11 cellular contexts compared by ENCODE assay signal in genomic region chr11:114243461-114244372, GRCh38. TPM values are rescaled to one million over a fixed set of nuclear protein-coding genes. Genes with fewer than 3 reads are reported as not detected.
DNase-seq lines count a peak whose midpoint lies in the region; ATAC-seq and TF ChIP-seq lines count a peak whose summit lies in the region.
"Had no signal": no experiment of that assay in that cellular context is flagged by ENCODE, and none has a peak within 500 bp of the region (broad histone marks: within the 10 kb centered on the region; RNA-seq: fewer than 3 reads in every experiment).

No MANE protein-coding gene starts in this region.

- ATAC-seq in heart left ventricle (peak; percentile 61 to 91 (median 72)), sciatic nerve (peak; percentile 66), GM21619 (IDR thresholded peaks at IDR 0.05; ENCODE audit: unreplicated experiment) (no peak)

- intact Hi-C loops in heart left ventricle (cut with DNase I): loop anchor here in 3 of 10 donors (5.0 to 10.0 kb wide), 3 partner anchors 41 to 49 kb away; no protein-coding TSS in a partner anchor
- intact Hi-C loops in sciatic nerve (cut with DNase I): no loop called here

- no peak overlapping the region for H3K4me3 ChIP-seq in heart left ventricle
- H3K4me3 ChIP-seq: SK-N-MC, vagina had no signal

- no peaks in the 10 kb centered on the region for H3K27me3 ChIP-seq in heart left ventricle
- H3K27me3 ChIP-seq: vagina had no signal

- no peak for TF ChIP-seq POLR2A in heart left ventricle (IDR thresholded peaks at IDR 0.05)

- peaks cover 0 to 58% (median 30%) of the 10 kb centered on the region in 12 donors for H3K4me1 ChIP-seq in heart left ventricle

- peak overlapping the region in 10 of 12 donors; percentile 44 to 87 (median 64) for H3K27ac ChIP-seq in heart left ventricle
- H3K27ac ChIP-seq: SK-N-MC, vagina had no signal

- WGBS in heart left ventricle, 4 donors: 42 to 48% (median 47%) methylated on average over 10 to 14 of the region's 14 CpGs

- peaks cover 0 to 84% (median 54%) of the 10 kb centered on the region in 9 donors for H3K36me3 ChIP-seq in heart left ventricle

- DNase-seq in NCI-H146 (lab: John Stamatoyannopoulos, UW) (peak; percentile 84), NCI-H82 treated with DMSO at 0.1 percent for 48 hours (lab: John Stamatoyannopoulos, UW; ENCODE audit: unreplicated experiment) (peak; percentile 94), heart left ventricle (peak in 4 of 5 donors; percentile 66 to 79 (median 73)), sciatic nerve (ENCODE audit: low spot score) (no peak), HK-2 (ENCODE audit: unreplicated experiment) (no peak), MV-4-11 (lab: John Stamatoyannopoulos, UW) (no peak)
- DNase-seq: activated CD4-positive, alpha-beta T cell treated with anti-CD3 and anti-CD28 coated beads for 1 hour had no signal

- no peak for TF ChIP-seq CTCF in heart left ventricle (IDR thresholded peaks at IDR 0.05)

- H3K9me3 ChIP-seq in heart left ventricle: no peaks in the 10 kb centered on the region
- H3K9me3 ChIP-seq: vagina had no signal

RNA-seq across cellular contexts. Expression of gene NNMT, which starts 52.5 kb away (rescaled TPM):
- total RNA-seq in heart left ventricle (100 to 1,000 TPM in 1 of 9 donors, 10 to 100 TPM in 8; 12.4 to 146 (median 27.4) TPM), sciatic nerve (322 TPM)
- 10 to 100 TPM; 27.9 to 76.3 TPM for polyA plus RNA-seq in heart left ventricle
- total RNA-seq: activated T-helper 2 cell treated with anti-CD3 and anti-CD28 coated beads, Interferon-gamma antibody, Interleukin-2, Interleukin-4, amounts not matched to agents 10 μg/mL and 5 μg/mL and 100 μg/mL, durations not matched to agents 14 hours and 24 hours and 36 hours had no signal

Comparison
In these comparisons a context has a peak if more than half of its experiments do, and no peak if none do; other contexts are left out.
1. DNase-seq: peak in NCI-H146 (single experiment), NCI-H82 treated with DMSO at 0.1 percent for 48 hours (single experiment) and heart left ventricle (4 of 5); none in sciatic nerve (single experiment), HK-2 (single experiment) and MV-4-11 (single experiment).